8 cellular contexts compared by ENCODE assay signal in the genomic region with DNA sequence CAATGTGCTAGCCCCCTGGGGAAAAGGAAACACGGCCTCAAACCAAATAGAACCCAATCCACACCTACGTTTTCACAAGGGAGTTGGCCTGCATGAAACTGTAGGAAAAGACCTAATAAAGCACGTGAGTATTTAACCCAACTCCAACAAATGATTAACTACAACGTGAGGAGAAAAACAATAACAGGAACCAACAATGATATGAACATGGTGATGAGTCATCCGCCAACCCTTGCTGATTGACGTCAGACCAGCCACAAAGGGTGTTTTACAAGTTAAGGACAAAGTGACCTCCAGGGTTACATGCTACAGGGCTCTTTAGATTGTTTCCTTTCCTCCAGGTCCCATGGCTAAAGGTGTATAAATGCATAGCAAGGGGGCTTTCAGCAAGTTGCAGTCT.
DNase-seq lines count a peak whose midpoint lies in the region; ATAC-seq and TF ChIP-seq lines count a peak whose summit lies in the region.

No MANE protein-coding gene starts in this region.

- no peaks in the 10 kb centered on the region for H3K27me3 Mint-ChIP-seq in CD4-positive, CD25-positive, alpha-beta regulatory T cell

- peak overlapping the region; percentile 34 for H3K4me3 ChIP-seq in CD4-positive, CD25-positive, alpha-beta regulatory T cell (ENCODE audit: low read depth, low read length)
- no peak overlapping the region for H3K4me3 ChIP-seq in kidney epithelial cell (ENCODE audit: low read depth, low read length)
- H3K4me3 ChIP-seq in suprapubic skin: no peak overlapping the region

- peak overlapping the region in 3 of 4 donors; percentile 17 to 44 (median 40) for H3K4me3 Mint-ChIP-seq in CD4-positive, CD25-positive, alpha-beta regulatory T cell

- H3K36me3 Mint-ChIP-seq in CD4-positive, CD25-positive, alpha-beta regulatory T cell: no peaks in the 10 kb centered on the region

- DNase-seq in CD4-positive, CD25-positive, alpha-beta regulatory T cell: peak; percentile 55 to 93 (median 69)
- DNase-seq in NCI-H460 (ENCODE audit: extremely low read depth, low read depth): peak; percentile 82
- peak; percentile 75 for DNase-seq in astrocyte of the hippocampus (ENCODE audit: low read depth, low spot score)
- peak; percentile 76 for DNase-seq in kidney epithelial cell (ENCODE audit: low read depth)
- DNase-seq in suprapubic skin (ENCODE audit: low spot score in 2 of 2): no peak
- no peak for DNase-seq in inferior parietal cortex (ENCODE audit: extremely low spot score)
- DNase-seq in NCI-H345 treated with DMSO at 0.1 percent for 48 hours (lab: John Stamatoyannopoulos, UW; ENCODE audit: unreplicated experiment): no peak

- no peak for TF ChIP-seq EP300 in suprapubic skin (IDR thresholded peaks at IDR 0.05)

- no peaks in the 10 kb centered on the region for H3K27me3 ChIP-seq in CD4-positive, CD25-positive, alpha-beta regulatory T cell (ENCODE audit: control insufficient read depth, insufficient read depth, low read length)
- H3K27me3 ChIP-seq in kidney epithelial cell (ENCODE audit: control insufficient read depth, insufficient read depth, low read length): no peaks in the 10 kb centered on the region
- no peaks in the 10 kb centered on the region for H3K27me3 ChIP-seq in suprapubic skin

- H3K27ac Mint-ChIP-seq in CD4-positive, CD25-positive, alpha-beta regulatory T cell: peak overlapping the region; percentile 97 to 98 (median 97)

- peaks cover 19 to 42% (median 35%) of the 10 kb centered on the region in 4 donors for H3K4me1 Mint-ChIP-seq in CD4-positive, CD25-positive, alpha-beta regulatory T cell

- H3K36me3 ChIP-seq in CD4-positive, CD25-positive, alpha-beta regulatory T cell (ENCODE audit: control insufficient read depth, insufficient read depth, low read length): no peaks in the 10 kb centered on the region
- H3K36me3 ChIP-seq in kidney epithelial cell (ENCODE audit: control insufficient read depth, insufficient read depth, low read length) (no peaks in the 10 kb centered on the region), suprapubic skin (no peaks in the 10 kb centered on the region)

- no peak for TF ChIP-seq POLR2A in suprapubic skin (IDR thresholded peaks at IDR 0.05)

- no peaks in the 10 kb centered on the region for H3K9me3 ChIP-seq in CD4-positive, CD25-positive, alpha-beta regulatory T cell (ENCODE audit: control insufficient read depth in 2 of 2, low read length in 2 of 2)
- no peaks in the 10 kb centered on the region for H3K9me3 ChIP-seq in suprapubic skin

- WGBS in suprapubic skin: 55% methylated on average over 6 of the region's 6 CpGs

- ATAC-seq in CD4-positive, CD25-positive, alpha-beta regulatory T cell (ENCODE audit: low read depth in 2 of 2): peak; percentile 90
- peak; percentile 53 for ATAC-seq in GM21526 (IDR thresholded peaks at IDR 0.05; ENCODE audit: low FRiP score, unreplicated experiment)

- H3K27ac ChIP-seq in CD4-positive, CD25-positive, alpha-beta regulatory T cell (ENCODE audit: insufficient read depth, low read length, poor library complexity, severe bottlenecking): peak overlapping the region; percentile 68
- peak overlapping the region; percentile 84 for H3K27ac ChIP-seq in suprapubic skin

- H3K4me1 ChIP-seq in CD4-positive, CD25-positive, alpha-beta regulatory T cell (ENCODE audit: control insufficient read depth, insufficient read depth, low read length, poor library complexity, severe bottlenecking): peaks cover 16% of the 10 kb centered on the region
- peaks cover 37% of the 10 kb centered on the region for H3K4me1 ChIP-seq in suprapubic skin

- TF ChIP-seq CTCF in kidney epithelial cell (IDR thresholded peaks at IDR 0.05; ENCODE audit: insufficient read depth, low read length, poor library complexity, severe bottlenecking): no peak
- TF ChIP-seq CTCF in suprapubic skin (IDR thresholded peaks at IDR 0.05): no peak

- H3K9me3 Mint-ChIP-seq in CD4-positive, CD25-positive, alpha-beta regulatory T cell: peaks cover 0 to 5% (median under 1%) of the 10 kb centered on the region in 7 donors

Comparison
In these comparisons a context has a peak if more than half of its experiments do, and no peak if none do; other contexts are left out.
1. DNase-seq: peak in CD4-positive, CD25-positive, alpha-beta regulatory T cell (3 of 3), NCI-H460 (single experiment), astrocyte of the hippocampus (single experiment) and kidney epithelial cell (single experiment); none in suprapubic skin (0 of 2), inferior parietal cortex (single experiment) and NCI-H345 treated with DMSO at 0.1 percent for 48 hours (single experiment).